Comparison of ENCODE assay signal across 13 cellular contexts in genomic region chr20:43389839-43390626, GRCh38.
DNase-seq lines count a peak whose midpoint lies in the region; TF ChIP-seq lines count a peak whose summit lies in the region.
"Had no signal": no experiment of that assay in that cellular context is flagged by ENCODE, and none has a peak within 500 bp of the region (broad histone marks: within the 10 kb centered on the region; RNA-seq: fewer than 3 reads in every experiment).

No MANE protein-coding gene starts in this region.

- no peaks in the 10 kb centered on the region for H3K4me1 ChIP-seq in thyroid gland

- no peaks in the 10 kb centered on the region for H3K36me3 Mint-ChIP-seq in chondrocyte (ENCODE audit: low read depth)
- H3K36me3 Mint-ChIP-seq in nephron progenitor cell (ENCODE audit: low read depth), result no peaks in the 10 kb centered on the region
- H3K36me3 Mint-ChIP-seq: activated naive CD4-positive, alpha-beta T cell treated with anti-CD3 and anti-CD28 coated beads, Interleukin-2, amount 50 U/mL, for 24 hours; memory B cell had no signal

- TF ChIP-seq CTCF in GM20000 (IDR thresholded peaks at IDR 0.05; ENCODE audit: extremely low read depth, missing control alignments) (peak; percentile 11), chondrocyte (IDR thresholded peaks at IDR 0.05) (peak; percentile 54), nephron progenitor cell (IDR thresholded peaks at IDR 0.05) (peak; percentile 61), thyroid gland (IDR thresholded peaks at IDR 0.05) (no peak)

- H3K4me1 Mint-ChIP-seq in chondrocyte (ENCODE audit: low read depth) (no peaks in the 10 kb centered on the region), nephron progenitor cell (peaks cover 5% of the 10 kb centered on the region)
- H3K4me1 Mint-ChIP-seq: activated naive CD4-positive, alpha-beta T cell treated with anti-CD3 and anti-CD28 coated beads, Interleukin-2, amount 50 U/mL, for 24 hours; memory B cell had no signal

- H3K36me3 ChIP-seq in thyroid gland, result no peaks in the 10 kb centered on the region
- H3K36me3 ChIP-seq: stomach had no signal

- H3K27me3 Mint-ChIP-seq in chondrocyte (ENCODE audit: low read depth) (peaks cover 7% of the 10 kb centered on the region), nephron progenitor cell (ENCODE audit: low read depth, poor library complexity) (peaks cover 11% of the 10 kb centered on the region)

- H3K9me3 Mint-ChIP-seq in chondrocyte (ENCODE audit: low read depth), result no peaks in the 10 kb centered on the region
- no peaks in the 10 kb centered on the region for H3K9me3 Mint-ChIP-seq in nephron progenitor cell
- H3K9me3 Mint-ChIP-seq: activated naive CD4-positive, alpha-beta T cell treated with anti-CD3 and anti-CD28 coated beads, Interleukin-2, amount 50 U/mL, for 24 hours had no signal

- H3K4me3 Mint-ChIP-seq in chondrocyte (ENCODE audit: unreplicated experiment) (no peak overlapping the region), nephron progenitor cell (no peak overlapping the region)
- H3K4me3 Mint-ChIP-seq: activated naive CD4-positive, alpha-beta T cell treated with anti-CD3 and anti-CD28 coated beads, Interleukin-2, amount 50 U/mL, for 24 hours; memory B cell had no signal

- no peak for TF ChIP-seq POLR2A in thyroid gland (IDR thresholded peaks at IDR 0.05)

- intact Hi-C loops in thyroid gland (cut with DNase I), result no loop called here

- no peak overlapping the region for H3K27ac ChIP-seq in thyroid gland

- H3K27me3 ChIP-seq in thyroid gland, result no peaks in the 10 kb centered on the region

- no peak overlapping the region for H3K27ac Mint-ChIP-seq in chondrocyte (ENCODE audit: unreplicated experiment)
- no peak overlapping the region for H3K27ac Mint-ChIP-seq in nephron progenitor cell
- H3K27ac Mint-ChIP-seq: activated naive CD4-positive, alpha-beta T cell treated with anti-CD3 and anti-CD28 coated beads, Interleukin-2, amount 50 U/mL, for 24 hours; memory B cell had no signal

- H3K9me3 ChIP-seq in thyroid gland, result no peaks in the 10 kb centered on the region

- WGBS in thyroid gland, 2 donors, result 43 to 45% methylated on average over 17 to 19 of the region's 26 CpGs

- no peak overlapping the region for H3K4me3 ChIP-seq in thyroid gland (replicated peaks in 1 of 3)
- H3K4me3 ChIP-seq: stomach had no signal

- DNase-seq in D341Med (ENCODE audit: low spot score) (peak; percentile 53), GM20000 (ENCODE audit: low spot score) (no peak), chondrocyte (ENCODE audit: low spot score) (no peak), nephron progenitor cell (peak; percentile 64), AML-193 (lab: John Stamatoyannopoulos, UW) (no peak), thyroid gland (no peak), Ammon's horn (ENCODE audit: low spot score) (no peak)
- DNase-seq: HCEC 1CT, NCI-H2227 treated with DMSO at 0.1 percent for 48 hours, stomach, T1000 had no signal

Comparison
In these comparisons a context has a peak if more than half of its experiments do, and no peak if none do; other contexts are left out.
1. DNase-seq: peak in D341Med (single experiment) and nephron progenitor cell (single experiment); none in GM20000 (single experiment), chondrocyte (single experiment), AML-193 (0 of 2), thyroid gland (0 of 2) and Ammon's horn (single experiment).
2. CTCF ChIP-seq: peak in GM20000 (single experiment), chondrocyte (single experiment) and nephron progenitor cell (single experiment); none in thyroid gland (0 of 6).